8 cellular contexts compared by ENCODE assay signal in the genomic region with DNA sequence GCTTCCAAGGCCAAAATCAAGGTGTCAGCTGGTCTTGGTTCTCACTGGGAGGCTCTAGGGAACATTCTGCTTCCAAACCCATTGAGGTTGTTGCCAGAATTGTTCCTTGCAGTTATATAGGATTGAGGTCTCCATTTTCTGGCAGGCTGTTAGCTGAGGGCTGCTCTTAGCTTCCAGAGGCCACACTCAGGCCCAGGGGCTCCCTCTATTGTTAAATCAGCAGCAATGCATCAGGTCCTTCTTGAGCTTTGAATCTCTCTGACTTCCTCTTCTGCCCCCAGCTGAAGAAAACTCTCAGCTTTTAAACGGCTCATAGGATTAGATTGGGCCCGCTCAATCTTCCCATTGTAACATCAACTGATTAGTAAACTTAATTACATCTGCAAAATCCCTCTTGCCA. TPM values are rescaled to one million over a fixed set of nuclear protein-coding genes. Genes with fewer than 3 reads are reported as not detected.
DNase-seq lines count a peak whose midpoint lies in the region; TF ChIP-seq lines count a peak whose summit lies in the region.

No MANE protein-coding gene starts in this region.

- H3K9ac ChIP-seq in mammary epithelial cell (ENCODE audit: insufficient read depth, low read length): no peak overlapping the region

- H4K20me1 ChIP-seq in mammary epithelial cell (ENCODE audit: insufficient read depth, low read length): no peaks in the 10 kb centered on the region

- DNase-seq in D341Med (ENCODE audit: low spot score): peak; percentile 67
- DNase-seq in GM19240 (ENCODE audit: insufficient read length, low spot score): peak; percentile 51
- peak; percentile 45 for DNase-seq in LHCN-M2 (ENCODE audit: low read depth)
- DNase-seq in SK-N-DZ (ENCODE audit: low spot score): peak; percentile 25
- DNase-seq in mammary epithelial cell: peak; percentile 20
- DNase-seq in medulla oblongata (ENCODE audit: extremely low spot score): peak; percentile 56
- no peak for DNase-seq in prostate gland (ENCODE audit: low spot score)
- no peak for DNase-seq in cerebellar nuclear complex (lab: John Stamatoyannopoulos, UW)

- BruUV-seq in mammary epithelial cell (replicated peaks; lab: Mats Ljungman, UMichigan): no TSS peak

- peak overlapping the region; percentile 46 for H2AFZ ChIP-seq in mammary epithelial cell (ENCODE audit: low read depth, low read length)

- no peak overlapping the region for H3K4me3 ChIP-seq in mammary epithelial cell (replicated peaks in 1 of 3; ENCODE audit: insufficient read depth in 1 of 3, low read depth in 2 of 3, low read length in 3 of 3)
- H3K4me3 ChIP-seq in prostate gland: no peak overlapping the region

- TF ChIP-seq CTCF in mammary epithelial cell (conservative IDR thresholded peaks at IDR 0.05 in 1 of 2, IDR thresholded peaks at IDR 0.05 in 1 of 2; ENCODE audit: extremely low read depth in 1 of 2, insufficient read depth in 1 of 2, low read depth in 1 of 2, low read length in 2 of 2) (peak; percentile 60 to 76), prostate gland (IDR thresholded peaks at IDR 0.05) (no peak)

- H3K27me3 ChIP-seq in mammary epithelial cell (ENCODE audit: insufficient read depth, low read length) (no peaks in the 10 kb centered on the region), prostate gland (replicated peaks; ENCODE audit: insufficient read depth) (no peaks in the 10 kb centered on the region)

- H3K36me3 ChIP-seq in mammary epithelial cell (ENCODE audit: insufficient read depth, low read length): no peaks in the 10 kb centered on the region
- no peaks in the 10 kb centered on the region for H3K36me3 ChIP-seq in prostate gland

- H3K4me2 ChIP-seq in mammary epithelial cell (ENCODE audit: insufficient read depth, low read depth, low read length): no peak overlapping the region

- H3K4me1 ChIP-seq in mammary epithelial cell (ENCODE audit: insufficient read depth, low read length): no peaks in the 10 kb centered on the region
- H3K4me1 ChIP-seq in prostate gland (replicated peaks): no peaks in the 10 kb centered on the region

- in situ Hi-C loops in mammary epithelial cell (cut with MboI; ENCODE audit: low sequenced_read_pairs in 2 of 2): loop anchor here (10.0 to 25.0 kb wide), 4 partner anchors 156 to 446 kb away; no protein-coding TSS in a partner anchor

- 0% methylated on average over 2 of the region's 2 CpGs for WGBS in mammary epithelial cell (ENCODE audit: low coverage, missing lambda C conversion rate)
- WGBS in prostate gland: 60% methylated on average over 2 of the region's 2 CpGs

- CTCF ChIA-PET in mammary epithelial cell (lab: Charles Lee; ENCODE audit: low non-redundant PET): interaction anchor here (0.6 to 1.1 kb wide), 7 partner anchors 12 to 439 kb away, joined by 3 to 16 read pairs (median 6); no protein-coding TSS in a partner anchor

- H3K27ac ChIP-seq in mammary epithelial cell (ENCODE audit: insufficient read depth, low read depth, low read length) (no peak overlapping the region), prostate gland (no peak overlapping the region)

- H3K9me3 ChIP-seq in mammary epithelial cell (replicated peaks; ENCODE audit: insufficient read depth, low read length) (no peaks in the 10 kb centered on the region), prostate gland (no peaks in the 10 kb centered on the region)

- intact Hi-C loops in mammary epithelial cell (cut with micrococcal nuclease): loop anchor here (1.0 kb wide), 1 partner anchor 441 kb away; no protein-coding TSS in a partner anchor
- intact Hi-C loops in prostate gland (cut with DNase I): loop anchor here (5.0 kb wide), 2 partner anchors 109 to 159 kb away; no protein-coding TSS in a partner anchor

- dilution Hi-C loops in mammary epithelial cell (cut with HindIII; ENCODE audit: low sequenced_read_pairs): no loop called here

- no peak for TF ChIP-seq POLR2A in prostate gland (IDR thresholded peaks at IDR 0.05)

- H3K79me2 ChIP-seq in mammary epithelial cell (ENCODE audit: insufficient read depth, low read length): no peaks in the 10 kb centered on the region

RNA-seq across cellular contexts. Expression of a gene that starts 39.3 kb away (rescaled TPM):
- total RNA-seq in LHCN-M2 (2014; rRNA removed) (not detected in 2 replicates), mammary epithelial cell (not detected), prostate gland (not detected)
- not detected for polyA plus RNA-seq in LHCN-M2 (2012)
- not detected in 2 replicates for polyA plus RNA-seq in SK-N-DZ (2014; cell fraction: cytosol; rRNA removed)
- polyA plus RNA-seq in SK-N-DZ (2014; cell fraction: nucleus; rRNA removed): not detected in 2 replicates
- not detected for polyA plus RNA-seq in mammary epithelial cell
- polyA minus RNA-seq in mammary epithelial cell: not detected

RNA-seq across cellular contexts. Expression of a gene that starts 41.0 kb away (rescaled TPM):
- total RNA-seq in LHCN-M2 (2014; rRNA removed) (2,360 and 2,955 TPM in 2 replicates), mammary epithelial cell (1,000 to 10,000 TPM; 1,127 to 2,810 TPM), prostate gland (100 to 1,000 TPM; 799 to 842 TPM)
- 1,360 TPM for polyA plus RNA-seq in LHCN-M2 (2012)
- polyA plus RNA-seq in SK-N-DZ (2014; cell fraction: cytosol; rRNA removed): 1,457 and 1,648 TPM in 2 replicates
- 666 and 971 TPM in 2 replicates for polyA plus RNA-seq in SK-N-DZ (2014; cell fraction: nucleus; rRNA removed)
- polyA plus RNA-seq in mammary epithelial cell: 4,037 TPM
- polyA minus RNA-seq in mammary epithelial cell: 4,508 TPM

Comparison
In these comparisons a context has a peak if more than half of its experiments do, and no peak if none do; other contexts are left out.
1. DNase-seq: peak in D341Med (single experiment), GM19240 (single experiment), LHCN-M2 (single experiment), SK-N-DZ (single experiment), mammary epithelial cell (single experiment) and medulla oblongata (single experiment); none in prostate gland (single experiment) and cerebellar nuclear complex (0 of 2).
2. CTCF ChIP-seq: peak in mammary epithelial cell (2 of 2); none in prostate gland (0 of 4).